Comparison of ENCODE assay signal across 28 cellular contexts in the genomic region with DNA sequence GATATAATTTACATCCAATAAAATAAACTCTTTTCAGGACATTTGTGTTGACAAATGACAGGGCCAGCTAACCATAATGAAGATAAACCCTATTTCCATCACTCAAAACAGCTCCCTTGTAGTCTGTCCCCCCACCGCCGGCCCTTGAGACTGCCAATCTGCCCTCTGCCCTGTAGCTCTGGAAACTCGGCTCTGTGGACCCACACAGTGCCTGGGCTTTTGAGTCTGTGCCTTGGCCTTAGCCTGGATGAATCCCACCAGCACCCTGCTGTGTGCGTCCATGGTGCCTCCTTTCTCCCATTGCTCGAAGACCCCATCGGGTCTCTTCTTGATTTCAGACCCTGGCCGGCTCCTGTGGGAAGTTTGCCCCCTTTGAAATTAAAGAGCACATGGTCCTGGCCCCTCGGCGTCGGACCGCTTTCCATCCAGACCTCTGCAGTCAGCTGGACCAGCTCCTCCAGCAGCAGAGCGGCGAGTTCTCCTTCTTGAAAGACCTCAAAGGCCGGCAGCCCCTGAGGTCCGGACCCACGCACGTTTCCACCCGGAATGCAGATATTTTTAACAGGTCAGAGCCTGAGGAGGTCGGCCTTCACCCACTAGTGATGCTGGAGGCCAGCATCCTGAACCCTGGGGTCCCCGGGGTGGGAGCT. TPM values are rescaled to one million over a fixed set of nuclear protein-coding genes. Genes with fewer than 3 reads are reported as not detected.
A peak's percentile ranks its signal among the peaks of the same experiment; 100 is the strongest.
DNase-seq lines count a peak whose midpoint lies in the region; ATAC-seq, FAIRE-seq and TF ChIP-seq lines count a peak whose summit lies in the region.
"Had no signal": no experiment of that assay in that cellular context is flagged by ENCODE, and none has a peak within 500 bp of the region (broad histone marks: within the 10 kb centered on the region; RNA-seq: fewer than 3 reads in every experiment).

No MANE protein-coding gene starts in this region.

- H3K79me2 ChIP-seq in H9 (ENCODE audit: insufficient read depth, low read length) (no peaks in the 10 kb centered on the region), osteoblast (ENCODE audit: insufficient read depth, low read length) (no peaks in the 10 kb centered on the region)

- no peak overlapping the region for H2BK15ac ChIP-seq in H9 (ENCODE audit: low read depth, low read length)

- H3K56ac ChIP-seq in H9 (ENCODE audit: insufficient read length, low read depth, low read length): no peak overlapping the region

- H3K4me1 Mint-ChIP-seq in H9: no peaks in the 10 kb centered on the region
- no peaks in the 10 kb centered on the region for H3K4me1 Mint-ChIP-seq in central memory CD8-positive, alpha-beta T cell
- H3K4me1 Mint-ChIP-seq: CD8-positive, alpha-beta memory T cell had no signal

- no peak overlapping the region for H3K4me3 Mint-ChIP-seq in H9
- no peak overlapping the region for H3K4me3 Mint-ChIP-seq in central memory CD8-positive, alpha-beta T cell
- H3K4me3 Mint-ChIP-seq: CD8-positive, alpha-beta memory T cell; IgD-negative memory B cell had no signal

- H3K4ac ChIP-seq in H9 (ENCODE audit: low read depth, low read length): no peak overlapping the region

- peaks cover 8% of the 10 kb centered on the region; the same call in 1 of the 2 replicates for H3K4me1 ChIP-seq in BLaER1
- H3K4me1 ChIP-seq in H9 (ENCODE audit: insufficient read depth, low read length): no peaks in the 10 kb centered on the region
- H3K4me1 ChIP-seq in osteoblast (ENCODE audit: insufficient read depth, low read length): peaks cover 13% of the 10 kb centered on the region
- H3K4me1 ChIP-seq in psoas muscle: no peaks in the 10 kb centered on the region

- H3K4me3 ChIP-seq in BLaER1 (no peak overlapping the region), osteoblast (ENCODE audit: insufficient read depth, low read length) (no peak overlapping the region), psoas muscle (no peak overlapping the region)

- H3K14ac ChIP-seq in H9 (ENCODE audit: insufficient read depth, low read length): no peak overlapping the region

- peaks cover 98% of the 10 kb centered on the region for H3K36me3 ChIP-seq in BLaER1
- peaks cover 16% of the 10 kb centered on the region for H3K36me3 ChIP-seq in osteoblast (ENCODE audit: insufficient read depth, low read length)
- peaks cover 0 to 45% of the 10 kb centered on the region in 2 donors for H3K36me3 ChIP-seq in psoas muscle (ENCODE audit: insufficient read depth in 1 of 2, low read depth in 1 of 2)

- no peaks in the 10 kb centered on the region for H3K9me3 Mint-ChIP-seq in H9
- H3K9me3 Mint-ChIP-seq in central memory CD8-positive, alpha-beta T cell: no peaks in the 10 kb centered on the region
- H3K9me3 Mint-ChIP-seq: CD8-positive, alpha-beta memory T cell; IgD-negative memory B cell had no signal

- H4K20me1 ChIP-seq in BLaER1: peaks cover 35% of the 10 kb centered on the region; the same call in 1 of the 2 replicates
- H4K20me1 ChIP-seq in H9 (ENCODE audit: control insufficient read depth, insufficient read depth, insufficient read length): no peaks in the 10 kb centered on the region
- H4K20me1 ChIP-seq in osteoblast (ENCODE audit: insufficient read depth, low read length): no peaks in the 10 kb centered on the region

- no peak overlapping the region for H2BK120ac ChIP-seq in H9 (ENCODE audit: low read depth, low read length, poor library complexity, severe bottlenecking)

- H3K23me2 ChIP-seq in H9 (ENCODE audit: insufficient read length, low read depth, low read length, poor library complexity, severe bottlenecking): no peaks in the 10 kb centered on the region

- no peak overlapping the region for H3K4me2 ChIP-seq in BLaER1
- no peak overlapping the region for H3K4me2 ChIP-seq in H9 (ENCODE audit: insufficient read depth, insufficient read length, low read length)
- H3K4me2 ChIP-seq in osteoblast (ENCODE audit: insufficient read depth, low read length): no peak overlapping the region

- H3K27me3 Mint-ChIP-seq in H9 (ENCODE audit: low read depth): no peaks in the 10 kb centered on the region
- no peaks in the 10 kb centered on the region for H3K27me3 Mint-ChIP-seq in central memory CD8-positive, alpha-beta T cell
- H3K27me3 Mint-ChIP-seq: CD8-positive, alpha-beta memory T cell had no signal

- peaks cover 64 to 89% (median 75%) of the 10 kb centered on the region in 3 experiments for H3K36me3 Mint-ChIP-seq in H9 (ENCODE audit: insufficient read depth in 1 of 3, low read depth in 3 of 3)
- peaks cover 18% of the 10 kb centered on the region for H3K36me3 Mint-ChIP-seq in central memory CD8-positive, alpha-beta T cell (ENCODE audit: insufficient read depth)

- no peaks in the 10 kb centered on the region for H3K27me3 ChIP-seq in BLaER1
- H3K27me3 ChIP-seq in H9 (ENCODE audit: insufficient read depth, low read length): no peaks in the 10 kb centered on the region
- no peaks in the 10 kb centered on the region for H3K27me3 ChIP-seq in osteoblast (ENCODE audit: insufficient read depth, low read length)
- no peaks in the 10 kb centered on the region for H3K27me3 ChIP-seq in psoas muscle (ENCODE audit: insufficient read depth in 3 of 3, low read length in 2 of 3)

- no peak overlapping the region for H3T11ph ChIP-seq in H9 (ENCODE audit: low read length)

- intact Hi-C loops in psoas muscle (cut with DNase I): no loop called here

- no peak overlapping the region for H3K23ac ChIP-seq in H9 (ENCODE audit: insufficient read length, low read depth, low read length)

- 0 out of 2 replicates have a peak overlapping the region, but pooled peaks have one; percentile 15 for H3K9ac ChIP-seq in BLaER1
- no peak overlapping the region for H3K9ac ChIP-seq in H9 (ENCODE audit: extremely low read depth, insufficient read length, low read length)

- TF ChIP-seq CTCF in H9 (conservative IDR thresholded peaks at IDR 0.05) (no peak), osteoblast (IDR thresholded peaks at IDR 0.05; ENCODE audit: extremely low read depth, low read depth, low read length) (no peak), psoas muscle (IDR thresholded peaks at IDR 0.05) (no peak)

- DNase-seq in H9 (no peak), osteoblast (ENCODE audit: insufficient read length, low spot score, missing footprints) (peak; percentile 19), HTR-8/SVneo (ENCODE audit: insufficient read length, low spot score) (no peak), psoas muscle (no peak)
- no peak for DNase-seq in central memory CD8-positive, alpha-beta T cell (ENCODE audit: low spot score in 2 of 2)
- DNase-seq: CD8-positive, alpha-beta memory T cell; DMS 273 treated with DMSO at 0.1 percent for 48 hours; DMS79; EL; GDM1; NCI-H1092; NCI-H1417 treated with DMSO at 0.1 percent for 48 hours; NCI-H187; NCI-H2081 treated with DMSO at 0.1 percent for 48 hours; NCI-H2171; NCI-H226; NCI-H510A; NCI-H69; RPMI8226; SHP77 had no signal

- H3K79me1 ChIP-seq in H9 (ENCODE audit: insufficient read depth, low read depth, low read length, poor library complexity, severe bottlenecking): no peaks in the 10 kb centered on the region

- H3K9me3 ChIP-seq in BLaER1: no peaks in the 10 kb centered on the region
- no peaks in the 10 kb centered on the region for H3K9me3 ChIP-seq in H9 (ENCODE audit: control insufficient read depth, low read depth, low read length)
- H3K9me3 ChIP-seq in osteoblast (ENCODE audit: low read depth, low read length): no peaks in the 10 kb centered on the region
- no peaks in the 10 kb centered on the region for H3K9me3 ChIP-seq in psoas muscle

- H4K8ac ChIP-seq in H9 (replicated peaks; ENCODE audit: insufficient read length, low read depth, low read length): no peak overlapping the region

- no peak overlapping the region for H2BK12ac ChIP-seq in H9 (ENCODE audit: insufficient read length, low read depth, low read length)

- H4K5ac ChIP-seq in H9 (ENCODE audit: insufficient read length, low read depth, low read length): no peak overlapping the region

- ATAC-seq in central memory CD8-positive, alpha-beta T cell (replicated peaks; ENCODE audit: extremely low read depth, poor library complexity, severe bottlenecking): no peak
- ATAC-seq in HG02884 (IDR thresholded peaks at IDR 0.05; ENCODE audit: unreplicated experiment) (no peak), psoas muscle (no peak)
- ATAC-seq: HCT116 had no signal

- H3K18ac ChIP-seq in H9 (ENCODE audit: insufficient read length, low read depth, low read length): no peak overlapping the region

- no peak overlapping the region for H2BK5ac ChIP-seq in H9 (ENCODE audit: insufficient read length, low read length)

- H3K27ac ChIP-seq in BLaER1: no peak overlapping the region
- no peak overlapping the region for H3K27ac ChIP-seq in H9 (ENCODE audit: insufficient read length, low read depth, low read length)
- no peak overlapping the region for H3K27ac ChIP-seq in osteoblast (ENCODE audit: low read depth, low read length)
- H3K27ac ChIP-seq in psoas muscle: no peak overlapping the region
- H3K27ac ChIP-seq: C4-2B had no signal

- no peak overlapping the region for H2BK20ac ChIP-seq in H9 (ENCODE audit: low read depth, low read length, poor library complexity, severe bottlenecking)

- H2AK5ac ChIP-seq in H9 (ENCODE audit: insufficient read length, low read length): no peak overlapping the region

- H4K91ac ChIP-seq in H9 (ENCODE audit: insufficient read length, low read depth, low read length): no peak overlapping the region

- H2AFZ ChIP-seq in H9 (ENCODE audit: low read length) (no peak overlapping the region), osteoblast (ENCODE audit: low read length) (no peak overlapping the region)

- WGBS in H9 (ENCODE audit: extremely low coverage, insufficient read length, low lambda C conversion rate): no CpG with 5 or more reads among the region's 20 CpGs
- WGBS in psoas muscle, 3 donors: 91 to 95% (median 94%) methylated on average over 20 of the region's 20 CpGs

- H3K27ac Mint-ChIP-seq in H9: peak overlapping the region in 2 of 3 experiments; percentile 16 to 88; a peak in 3 of 7 replicates
- H3K27ac Mint-ChIP-seq in central memory CD8-positive, alpha-beta T cell (ENCODE audit: low read depth): peak overlapping the region; percentile 72

- no peak for FAIRE-seq in HTR-8/SVneo (lab: Jason Lieb, UNC)
- FAIRE-seq: A204.1, GM12891, H1 had no signal

RNA-seq across cellular contexts. Expression of a gene that starts 26.0 kb away (rescaled TPM):
- total RNA-seq in H9 (2021) (143 and 148 TPM in 2 replicates), osteoblast (3.6 and 5.6 TPM in 2 replicates), psoas muscle (10 to 100 TPM in 1 of 4 donors, 1 to 10 TPM in 3; 5.6 to 10.3 (median 7.7) TPM)
- 10 to 100 TPM in 1 of 3 donors, 1 to 10 TPM in 2; 5.9 to 12.8 (median 6.4) TPM for polyA plus RNA-seq in psoas muscle

RNA-seq across cellular contexts. Expression of a gene that starts 28.1 kb away (rescaled TPM):
- total RNA-seq in H9 (2021) (85.5 TPM in 2 replicates), osteoblast (83.2 and 84.9 TPM in 2 replicates), psoas muscle (10 to 100 TPM; 16.0 to 26.6 (median 21.6) TPM)
- 10 to 100 TPM; 18.2 to 85.6 (median 27.1) TPM for polyA plus RNA-seq in psoas muscle

RNA-seq across cellular contexts. Expression of a gene that starts 29.1 kb away (rescaled TPM):
- total RNA-seq in H9 (2021) (34.1 and 39.0 TPM in 2 replicates), osteoblast (120 and 136 TPM in 2 replicates), psoas muscle (100 to 1,000 TPM; 120 to 170 (median 132) TPM)
- 100 to 1,000 TPM; 110 to 274 (median 191) TPM for polyA plus RNA-seq in psoas muscle

RNA-seq across cellular contexts. Expression of a gene that starts 43.6 kb away (rescaled TPM):
- 108 and 117 TPM in 2 replicates for total RNA-seq in H9 (2021)
- total RNA-seq in osteoblast: 44.2 and 48.5 TPM in 2 replicates
- total RNA-seq in psoas muscle: 10 to 100 TPM; 32.3 to 47.7 (median 39.5) TPM
- polyA plus RNA-seq in psoas muscle: 10 to 100 TPM; 33.4 to 56.4 (median 51.3) TPM

Comparison
In these comparisons a context has a peak if more than half of its experiments do, and no peak if none do; other contexts are left out.
1. RNA of a gene that starts 26.0 kb away (total RNA-seq): 143 to 148 TPM in H9; 5.6 to 10.3 TPM in psoas muscle and 3.6 to 5.6 TPM in osteoblast; every median in the first group is over 10 times any median in the second.